8 cellular contexts compared by ENCODE assay signal in genomic region chr2:105329197-105329554, GRCh38. TPM values are rescaled to one million over a fixed set of nuclear protein-coding genes. Genes with fewer than 3 reads are reported as not detected.
DNase-seq lines count a peak whose midpoint lies in the region; ATAC-seq and TF ChIP-seq lines count a peak whose summit lies in the region.

No MANE protein-coding gene starts in this region.

- H3K4me3 Mint-ChIP-seq in T-helper 2 cell treated with Interferon-gamma antibody and Interleukin-4, amounts not matched to agents 5 μg/mL and 100 μg/mL, for 36 hours = peak overlapping the region; percentile 88
- H3K4me3 Mint-ChIP-seq in stimulated activated naive CD8-positive, alpha-beta T cell treated with anti-CD3 and anti-CD28 coated beads, Interleukin-15, amount 100 ng/mL, for 72 hours = peak overlapping the region; percentile 88 to 96

- DNase-seq in T-helper 2 cell treated with Interferon-gamma antibody and Interleukin-4, amounts not matched to agents 5 μg/mL and 100 μg/mL, for 36 hours (ENCODE audit: low spot score) = no peak
- DNase-seq in T-helper 2 cell (no peak), body of pancreas (peak in 1 of 4 donors; percentile 19), left lung (no peak), iPS-NIHi7 (ENCODE audit: extremely low spot score) (no peak), SW 1271 (lab: John Stamatoyannopoulos, UW) (no peak)
- peak; percentile 7 to 23 for DNase-seq in stimulated activated naive CD8-positive, alpha-beta T cell treated with anti-CD3 and anti-CD28 coated beads, Interleukin-15, amount 100 ng/mL, for 72 hours

- peak overlapping the region; percentile 89 for H3K9ac ChIP-seq in Loucy (ENCODE audit: low read depth, low read length, poor library complexity, severe bottlenecking)

- no peaks in the 10 kb centered on the region for H3K9me2 ChIP-seq in Loucy (replicated peaks; ENCODE audit: low read depth, low read length)

- peaks cover 23% of the 10 kb centered on the region for H3K4me1 Mint-ChIP-seq in T-helper 2 cell treated with Interferon-gamma antibody and Interleukin-4, amounts not matched to agents 5 μg/mL and 100 μg/mL, for 36 hours (ENCODE audit: low read depth)
- H3K4me1 Mint-ChIP-seq in stimulated activated naive CD8-positive, alpha-beta T cell treated with anti-CD3 and anti-CD28 coated beads, Interleukin-15, amount 100 ng/mL, for 72 hours = peaks cover 52% of the 10 kb centered on the region

- H3K4me3 ChIP-seq in Loucy (ENCODE audit: low read length, poor library complexity, severe bottlenecking) (peak overlapping the region; percentile 88), body of pancreas (peak overlapping the region in 1 of 2 donors; percentile 23), left lung (peak overlapping the region; percentile 45 to 61)

- H3F3A ChIP-seq in Loucy (ENCODE audit: low read depth) = 0 out of 2 replicates have a peak, but pooled peaks cover 7% of the 10 kb centered on the region

- ATAC-seq in body of pancreas (no peak), left lung (peak; percentile 24)
- peak; percentile 53 for ATAC-seq in stimulated activated naive CD8-positive, alpha-beta T cell treated with anti-CD3 and anti-CD28 coated beads, Interleukin-15, amount 100 ng/mL, for 72 hours

- H3K9me3 Mint-ChIP-seq in T-helper 2 cell treated with Interferon-gamma antibody and Interleukin-4, amounts not matched to agents 5 μg/mL and 100 μg/mL, for 36 hours = no peaks in the 10 kb centered on the region
- H3K9me3 Mint-ChIP-seq in stimulated activated naive CD8-positive, alpha-beta T cell treated with anti-CD3 and anti-CD28 coated beads, Interleukin-15, amount 100 ng/mL, for 72 hours = no peaks in the 10 kb centered on the region

- H3K27ac Mint-ChIP-seq in T-helper 2 cell treated with Interferon-gamma antibody and Interleukin-4, amounts not matched to agents 5 μg/mL and 100 μg/mL, for 36 hours = peak overlapping the region; percentile 86
- H3K27ac Mint-ChIP-seq in stimulated activated naive CD8-positive, alpha-beta T cell treated with anti-CD3 and anti-CD28 coated beads, Interleukin-15, amount 100 ng/mL, for 72 hours = peak overlapping the region; percentile 90 to 94

- TF ChIP-seq CTCF in Loucy (conservative IDR thresholded peaks at IDR 0.05; ENCODE audit: low read length) (no peak), body of pancreas (IDR thresholded peaks at IDR 0.05) (no peak), left lung (IDR thresholded peaks at IDR 0.05) (no peak)

- peak overlapping the region; percentile 37 to 81 (median 76) for H3K27ac ChIP-seq in body of pancreas
- H3K27ac ChIP-seq in left lung = peak overlapping the region; percentile 22 to 76

- H3K27me3 ChIP-seq in Loucy (ENCODE audit: insufficient read depth, low read length, poor library complexity, severe bottlenecking) (no peaks in the 10 kb centered on the region), body of pancreas (no peaks in the 10 kb centered on the region), left lung (no peaks in the 10 kb centered on the region)

- peaks cover 6% of the 10 kb centered on the region for H3K36me3 Mint-ChIP-seq in T-helper 2 cell treated with Interferon-gamma antibody and Interleukin-4, amounts not matched to agents 5 μg/mL and 100 μg/mL, for 36 hours (ENCODE audit: low read depth)

- WGBS in body of pancreas, 2 donors = 0 to 2% methylated on average over 8 to 15 of the region's 17 CpGs

- intact Hi-C loops in body of pancreas (cut with DNase I) = no loop called here
- intact Hi-C loops in left lung (cut with DNase I) = no loop called here

- H3K9me3 ChIP-seq in Loucy (ENCODE audit: insufficient read depth, low read depth, low read length) (no peaks in the 10 kb centered on the region), body of pancreas (no peaks in the 10 kb centered on the region), left lung (no peaks in the 10 kb centered on the region)

- peak overlapping the region; percentile 22; the same call in 1 of the 2 replicates for H2AFZ ChIP-seq in Loucy (ENCODE audit: low read length)

- H4K20me1 ChIP-seq in Loucy (ENCODE audit: insufficient read depth, low read length, poor library complexity, severe bottlenecking) = peaks cover 23% of the 10 kb centered on the region

- no peak for TF ChIP-seq POLR2A in body of pancreas (IDR thresholded peaks at IDR 0.05)

- H3K4me1 ChIP-seq in Loucy (ENCODE audit: insufficient read depth, low read length, poor library complexity, severe bottlenecking) (peaks cover 49% of the 10 kb centered on the region), body of pancreas (peaks cover 33% of the 10 kb centered on the region), left lung (peaks cover 9 to 49% of the 10 kb centered on the region in 2 donors)

- no peaks in the 10 kb centered on the region for H3K36me3 ChIP-seq in Loucy (ENCODE audit: insufficient read depth, low read length)
- no peaks in the 10 kb centered on the region for H3K36me3 ChIP-seq in body of pancreas (replicated peaks in 1 of 2; ENCODE audit: insufficient read depth in 1 of 2, low read depth in 2 of 2)
- no peaks in the 10 kb centered on the region for H3K36me3 ChIP-seq in left lung

- no peaks in the 10 kb centered on the region for H3K27me3 Mint-ChIP-seq in T-helper 2 cell treated with Interferon-gamma antibody and Interleukin-4, amounts not matched to agents 5 μg/mL and 100 μg/mL, for 36 hours (ENCODE audit: low read depth)
- H3K27me3 Mint-ChIP-seq in stimulated activated naive CD8-positive, alpha-beta T cell treated with anti-CD3 and anti-CD28 coated beads, Interleukin-15, amount 100 ng/mL, for 72 hours = no peaks in the 10 kb centered on the region

- peaks cover 51% of the 10 kb centered on the region for H3K79me2 ChIP-seq in Loucy (ENCODE audit: insufficient read depth, low read length)

- H3K4me2 ChIP-seq in Loucy (ENCODE audit: low read depth, low read length, poor library complexity, severe bottlenecking) = peak overlapping the region; percentile 91

RNA-seq across cellular contexts. Expression of gene TGFBRAP1, which starts 0.4 kb away (rescaled TPM):
- total RNA-seq in body of pancreas (10 to 100 TPM; 11.2 to 12.9 TPM), left lung (10 to 100 TPM; 16.6 to 23.3 TPM)

RNA-seq across cellular contexts. Expression of gene C2orf49, which starts 8.2 kb away (rescaled TPM):
- total RNA-seq in body of pancreas (10 to 100 TPM in 1 of 2 donors, 1 to 10 TPM in 1; 7.9 to 15.3 TPM), left lung (10 to 100 TPM; 15.7 TPM)

Comparison
In these comparisons a context has a peak if more than half of its experiments do, and no peak if none do; other contexts are left out.
1. DNase-seq: peak in stimulated activated naive CD8-positive, alpha-beta T cell treated with anti-CD3 and anti-CD28 coated beads, Interleukin-15, amount 100 ng/mL, for 72 hours (2 of 2); none in T-helper 2 cell treated with Interferon-gamma antibody and Interleukin-4, amounts not matched to agents 5 μg/mL and 100 μg/mL, for 36 hours (single experiment), T-helper 2 cell (0 of 5), left lung (0 of 2), iPS-NIHi7 (single experiment) and SW 1271 (0 of 2).